16 cellular contexts compared by ENCODE assay signal in the genomic region with DNA sequence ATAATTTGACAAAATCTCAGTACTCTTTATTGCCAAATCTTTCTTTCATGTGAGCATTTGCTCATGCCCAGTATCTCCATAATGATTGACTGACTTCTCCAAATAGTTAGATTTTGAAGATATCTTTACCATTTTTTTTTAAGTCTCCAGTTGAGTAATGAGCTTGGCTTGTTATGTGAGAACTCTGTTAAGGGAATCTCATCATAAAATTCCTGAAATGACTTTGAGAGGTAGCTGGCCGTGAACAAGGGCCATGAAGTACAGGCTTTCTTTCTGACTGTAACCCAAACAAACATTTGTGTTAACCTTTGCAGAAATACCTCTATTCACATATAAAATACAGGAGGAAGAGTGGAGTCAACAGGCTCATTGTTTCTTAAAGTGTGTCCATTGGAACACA.
DNase-seq lines count a peak whose midpoint lies in the region; ATAC-seq and TF ChIP-seq lines count a peak whose summit lies in the region.
"Had no signal": no experiment of that assay in that cellular context is flagged by ENCODE, and none has a peak within 500 bp of the region (broad histone marks: within the 10 kb centered on the region; RNA-seq: fewer than 3 reads in every experiment).

No MANE protein-coding gene starts in this region.

- intact Hi-C loops in right cardiac atrium (cut with DNase I): loop anchor here in 1 of 4 donors (10.0 kb wide), 1 partner anchor 192 kb away; no protein-coding TSS in a partner anchor

- TF ChIP-seq CTCF in RWPE2 (IDR thresholded peaks at IDR 0.05; ENCODE audit: poor library complexity, severe bottlenecking) (no peak), fibroblast of mammary gland (conservative IDR thresholded peaks at IDR 0.05; ENCODE audit: control insufficient read depth, insufficient read depth, low read depth, low read length) (no peak), omental fat pad (IDR thresholded peaks at IDR 0.05) (no peak)

- peak; percentile 95 for ATAC-seq in RWPE2 (ENCODE audit: low read depth)
- ATAC-seq in omental fat pad (ENCODE audit: low FRiP score): peak; percentile 83
- ATAC-seq in HG03108 (IDR thresholded peaks at IDR 0.05; ENCODE audit: unreplicated experiment): no peak
- no peak for ATAC-seq in GM18519 (IDR thresholded peaks at IDR 0.05; ENCODE audit: low FRiP score, unreplicated experiment)
- no peak for ATAC-seq in right cardiac atrium
- ATAC-seq: gastrocnemius medialis had no signal

- no peak overlapping the region for H3K4me3 ChIP-seq in RWPE2 (ENCODE audit: severe bottlenecking)
- H3K4me3 ChIP-seq in fibroblast of mammary gland (ENCODE audit: control insufficient read depth, low read depth, low read length): no peak overlapping the region
- H3K4me3 ChIP-seq in right cardiac atrium (ENCODE audit: low read length): no peak overlapping the region
- H3K4me3 ChIP-seq: gastrocnemius medialis, smooth muscle cell had no signal

- no peaks in the 10 kb centered on the region for H3K27me3 ChIP-seq in RWPE2 (ENCODE audit: insufficient read depth, poor library complexity, severe bottlenecking)
- H3K27me3 ChIP-seq in right cardiac atrium (ENCODE audit: control insufficient read depth, insufficient read depth): no peaks in the 10 kb centered on the region
- H3K27me3 ChIP-seq: gastrocnemius medialis had no signal

- H3K9me3 ChIP-seq in RWPE2 (ENCODE audit: severe bottlenecking) (no peaks in the 10 kb centered on the region), right cardiac atrium (ENCODE audit: control insufficient read depth, low read length) (no peaks in the 10 kb centered on the region)
- H3K9me3 ChIP-seq: gastrocnemius medialis had no signal

- DNase-seq in EH (ENCODE audit: low read depth) (peak; percentile 93), RWPE2 (ENCODE audit: low spot score) (no peak), fibroblast of mammary gland (ENCODE audit: low read depth) (peak; percentile 68), omental fat pad (ENCODE audit: low spot score) (no peak), medulla oblongata (ENCODE audit: extremely low spot score) (no peak), right cardiac atrium (no peak)
- DNase-seq: activated CD8-positive, alpha-beta memory T cell treated with anti-CD3 and anti-CD28 coated beads for 24 hours; activated naive CD4-positive, alpha-beta T cell treated with anti-CD3 and anti-CD28 coated beads for 36 hours; CD4-positive, alpha-beta T cell; gastrocnemius medialis; NCI-H187; SHP77 had no signal

- H3K27ac ChIP-seq in RWPE2 (ENCODE audit: poor library complexity, severe bottlenecking): peak overlapping the region; percentile 50
- H3K27ac ChIP-seq in right cardiac atrium (ENCODE audit: low read length): no peak overlapping the region
- H3K27ac ChIP-seq: gastrocnemius medialis, KMS-11 had no signal

- 44% methylated on average over 1 of the region's 1 CpG for WGBS in right cardiac atrium

- no peaks in the 10 kb centered on the region for H3K36me3 ChIP-seq in RWPE2 (ENCODE audit: low read depth)
- H3K36me3 ChIP-seq: gastrocnemius medialis had no signal

- H3K4me1 ChIP-seq in RWPE2 (ENCODE audit: insufficient read depth, poor library complexity, severe bottlenecking) (peaks cover 16% of the 10 kb centered on the region), right cardiac atrium (ENCODE audit: control insufficient read depth, insufficient read depth, low read length) (no peaks in the 10 kb centered on the region)
- H3K4me1 ChIP-seq: gastrocnemius medialis had no signal

Comparison
In these comparisons a context has a peak if more than half of its experiments do, and no peak if none do; other contexts are left out.
1. DNase-seq: peak in EH (single experiment) and fibroblast of mammary gland (single experiment); none in RWPE2 (single experiment), omental fat pad (single experiment), medulla oblongata (single experiment) and right cardiac atrium (0 of 3).
2. ATAC-seq: peak in RWPE2 (single experiment) and omental fat pad (single experiment); none in HG03108 (single experiment), GM18519 (single experiment) and right cardiac atrium (0 of 2).